8 cellular contexts compared by ENCODE assay signal in genomic region chr22:42608481-42609361, GRCh38.
A peak's percentile ranks its signal among the peaks of the same experiment; 100 is the strongest.
DNase-seq lines count a peak whose midpoint lies in the region; ATAC-seq and TF ChIP-seq lines count a peak whose summit lies in the region.

No MANE protein-coding gene starts in this region.

- peak overlapping the region; percentile 35 to 36 for H3K9ac ChIP-seq in stomach smooth muscle (ENCODE audit: low read length in 2 of 2)

- in situ Hi-C loops in brain microvascular endothelial cell (cut with HindIII; ENCODE audit: low pct_ligation_motif_present, low sequenced_read_pairs), result no loop called here

- no peaks in the 10 kb centered on the region for H3K9me3 ChIP-seq in stomach smooth muscle (ENCODE audit: control insufficient read depth in 2 of 2, low read length in 2 of 2)

- H3K4me3 ChIP-seq in brain microvascular endothelial cell (ENCODE audit: low read depth, low read length) (peak overlapping the region; percentile 9), stomach smooth muscle (ENCODE audit: low read length in 2 of 2) (peak overlapping the region; percentile 29 to 47)

- ATAC-seq in activated CD4-positive, CD25-positive, alpha-beta regulatory T cell treated with anti-CD3 and anti-CD28 coated beads, Interleukin-2, amount 50 U/mL, for 24 hours, result peak; percentile 57 to 76
- ATAC-seq in GM18868 (IDR thresholded peaks at IDR 0.05; ENCODE audit: unreplicated experiment), result no peak

- no peak for TF ChIP-seq CTCF in brain microvascular endothelial cell (IDR thresholded peaks at IDR 0.05; ENCODE audit: low read depth, low read length, missing control alignments)

- H3K4me1 ChIP-seq in stomach smooth muscle (ENCODE audit: control insufficient read depth, insufficient read depth, low read length), result peaks cover 50% of the 10 kb centered on the region

- H3K27ac ChIP-seq in brain microvascular endothelial cell, result peak overlapping the region; percentile 60
- H3K27ac ChIP-seq in stomach smooth muscle (ENCODE audit: low read length), result peak overlapping the region; percentile 11

- H3K36me3 ChIP-seq in brain microvascular endothelial cell (replicated peaks), result no peaks in the 10 kb centered on the region
- peaks cover 6 to 10% of the 10 kb centered on the region in 2 donors for H3K36me3 ChIP-seq in stomach smooth muscle (ENCODE audit: control insufficient read depth in 2 of 2, insufficient read depth in 2 of 2, low read length in 2 of 2)

- no peak for DNase-seq in activated CD4-positive, CD25-positive, alpha-beta regulatory T cell treated with anti-CD3 and anti-CD28 coated beads, Interleukin-2, amount 50 U/mL, for 72 hours
- DNase-seq in brain microvascular endothelial cell (peak; percentile 63), iris pigment epithelial cell (ENCODE audit: low read depth) (peak; percentile 75), DMS 273 (lab: John Stamatoyannopoulos, UW; ENCODE audit: unreplicated experiment) (no peak), OCI-M1 (lab: John Stamatoyannopoulos, UW) (no peak)

- H3K27me3 ChIP-seq in brain microvascular endothelial cell (replicated peaks) (no peaks in the 10 kb centered on the region), stomach smooth muscle (ENCODE audit: control insufficient read depth in 1 of 2, insufficient read depth in 2 of 2, low read length in 2 of 2) (no peaks in the 10 kb centered on the region)

Comparison
In these comparisons a context has a peak if more than half of its experiments do, and no peak if none do; other contexts are left out.
1. DNase-seq: peak in brain microvascular endothelial cell (single experiment) and iris pigment epithelial cell (single experiment); none in activated CD4-positive, CD25-positive, alpha-beta regulatory T cell treated with anti-CD3 and anti-CD28 coated beads, Interleukin-2, amount 50 U/mL, for 72 hours (single experiment), DMS 273 (single experiment) and OCI-M1 (single experiment).